Comparison of ENCODE assay signal across 33 cellular contexts in genomic region chr2:81250270-81250669, GRCh38.
A peak's percentile ranks its signal among the peaks of the same experiment; 100 is the strongest.
DNase-seq lines count a peak whose midpoint lies in the region; ATAC-seq, FAIRE-seq and TF ChIP-seq lines count a peak whose summit lies in the region.
"Had no signal": no experiment of that assay in that cellular context is flagged by ENCODE, and none has a peak within 500 bp of the region (broad histone marks: within the 10 kb centered on the region; RNA-seq: fewer than 3 reads in every experiment).

No MANE protein-coding gene starts in this region.

- RAD21 ChIA-PET in GM12878 (lab: Charles Lee; ENCODE audit: unreplicated experiment), result interaction anchor here (1.3 kb wide), 1 partner anchor 11 kb away, joined by 3 read pairs; no protein-coding TSS in a partner anchor

- no peaks in the 10 kb centered on the region for H3K4me1 Mint-ChIP-seq in activated CD4-positive, alpha-beta memory T cell treated with anti-CD3 and anti-CD28 coated beads for 36 hours (ENCODE audit: low read depth)
- H3K4me1 Mint-ChIP-seq: brain; CD4-positive, alpha-beta memory T cell; mesothelial cell of epicardium; naive B cell had no signal

- TF ChIP-seq RAD21 in GM12878 (IDR thresholded peaks at IDR 0.05; ENCODE audit: insufficient read depth, low read depth, low read length), result no peak

- SMC1A ChIA-PET in GM12878 (lab: Charles Lee; ENCODE audit: uncharacterized antibody, unreplicated experiment), result interaction anchor here (0.5 to 0.8 kb wide), 2 partner anchors 11 to 266 kb away, joined by 3 read pairs; no protein-coding TSS in a partner anchor

- no peaks in the 10 kb centered on the region for H4K20me1 ChIP-seq in GM12878 (ENCODE audit: control insufficient read depth, insufficient read depth)

- no peaks in the 10 kb centered on the region for H3K36me3 ChIP-seq in GM12878 (ENCODE audit: control insufficient read depth in 2 of 2, insufficient read depth in 2 of 2, low read length in 1 of 2)
- H3K36me3 ChIP-seq: adrenal gland, thoracic aorta, uterus had no signal

- H3K9me3 ChIP-seq in GM12878 (replicated peaks; ENCODE audit: control insufficient read depth, insufficient read depth, low read length), result no peaks in the 10 kb centered on the region
- H3K9me3 ChIP-seq: adrenal gland, psoas muscle, thoracic aorta had no signal

- no peaks in the 10 kb centered on the region for H3K27me3 ChIP-seq in GM12878 (replicated peaks in 1 of 2; ENCODE audit: control insufficient read depth in 2 of 2, insufficient read depth in 2 of 2, low read length in 1 of 2)
- H3K27me3 ChIP-seq: adrenal gland, dorsolateral prefrontal cortex, uterus had no signal

- H3K4me3 ChIP-seq in GM12878, result no peak overlapping the region
- H3K4me3 ChIP-seq: adrenal gland, dorsolateral prefrontal cortex, psoas muscle, thoracic aorta, uterus had no signal

- peaks cover 33% of the 10 kb centered on the region for H3K9me3 Mint-ChIP-seq in activated CD4-positive, alpha-beta memory T cell treated with anti-CD3 and anti-CD28 coated beads for 36 hours
- H3K9me3 Mint-ChIP-seq: brain had no signal

- DNase-seq in ELR (ENCODE audit: low read depth), result peak; percentile 25
- DNase-seq in GM12878 (ENCODE audit: low read depth, low spot score), result peak; percentile 20
- DNase-seq in Kasumi-1 (lab: John Stamatoyannopoulos, UW), result no peak
- DNase-seq in NCI-H510A (lab: John Stamatoyannopoulos, UW), result no peak
- DNase-seq in globus pallidus (ENCODE audit: low spot score), result no peak
- no peak for DNase-seq in activated CD4-positive, alpha-beta memory T cell treated with anti-CD3 and anti-CD28 coated beads for 36 hours
- DNase-seq: activated CD4-positive, alpha-beta T cell treated with anti-CD3 and anti-CD28 coated beads for 48 hours; activated naive CD4-positive, alpha-beta T cell; activated T-cell treated with anti-CD3 and anti-CD28 coated beads, Interleukin-2, amount 50 U/mL, for 4 hours; adrenal gland; CD4-positive, alpha-beta memory T cell; dorsolateral prefrontal cortex; glutamatergic neuron; GOT3; naive B cell; NCI-H146; NCI-H2107; NCI-H446; nucleus accumbens; psoas muscle; SHP77; stimulated activated naive CD8-positive, alpha-beta T cell treated with anti-CD3 and anti-CD28 coated beads, Interleukin-15, Interleukin-2, amounts not matched to agents 100 U/mL and 50 U/mL, for 24 hours; T-helper 9 cell; uterus had no signal

- no peak overlapping the region for H3K4me2 ChIP-seq in GM12878 (ENCODE audit: control insufficient read depth, insufficient read depth)

- H3K27me3 Mint-ChIP-seq in activated CD4-positive, alpha-beta memory T cell treated with anti-CD3 and anti-CD28 coated beads for 36 hours, result no peaks in the 10 kb centered on the region
- H3K27me3 Mint-ChIP-seq: brain; CD4-positive, alpha-beta memory T cell; naive B cell had no signal

- no peak overlapping the region for H2AFZ ChIP-seq in GM12878 (ENCODE audit: control insufficient read depth, low read depth, low read length)

- peak; percentile 78 to 92; a peak in 3 of 4 replicates for TF ChIP-seq EP300 in GM12878 (IDR thresholded peaks at IDR 0.05; ENCODE audit: borderline replicate concordance in 1 of 2, control insufficient read depth in 1 of 2, low read depth in 2 of 2, low read length in 2 of 2)

- WGBS in GM12878 (ENCODE audit: insufficient coverage, insufficient replicate concordance, low lambda C conversion rate, missing lambda C conversion rate), result 15% methylated on average over 3 of the region's 3 CpGs

- no peaks in the 10 kb centered on the region for H3K36me3 Mint-ChIP-seq in activated CD4-positive, alpha-beta memory T cell treated with anti-CD3 and anti-CD28 coated beads for 36 hours
- H3K36me3 Mint-ChIP-seq: brain; CD4-positive, alpha-beta memory T cell; mesothelial cell of epicardium; naive B cell had no signal

- H3K4me3 Mint-ChIP-seq in activated CD4-positive, alpha-beta memory T cell treated with anti-CD3 and anti-CD28 coated beads for 36 hours, result no peak overlapping the region
- H3K4me3 Mint-ChIP-seq: activated T-cell treated with anti-CD3 and anti-CD28 coated beads, Interleukin-2, amount 50 U/mL, for 4 hours; brain; CD4-positive, alpha-beta memory T cell; mesothelial cell of epicardium; naive B cell had no signal

- POLR2A ChIA-PET in GM12878 (lab: Charles Lee), result no interaction called here
- POLR2A ChIA-PET in activated CD4-positive, alpha-beta memory T cell treated with anti-CD3 and anti-CD28 coated beads for 36 hours (lab: Charles Lee), result no interaction called here

- H3K4me1 ChIP-seq in GM12878 (ENCODE audit: control insufficient read depth, insufficient read depth, low read length), result no peaks in the 10 kb centered on the region
- H3K4me1 ChIP-seq: adrenal gland, psoas muscle, uterus had no signal

- H3K27ac Mint-ChIP-seq in activated CD4-positive, alpha-beta memory T cell treated with anti-CD3 and anti-CD28 coated beads for 36 hours, result no peak overlapping the region
- H3K27ac Mint-ChIP-seq: brain; CD4-positive, alpha-beta memory T cell; mesothelial cell of epicardium; naive B cell had no signal

- no peaks in the 10 kb centered on the region for H3K79me2 ChIP-seq in GM12878 (ENCODE audit: control insufficient read depth, insufficient read depth, low read length)

- H3K27ac ChIP-seq in GM12878 (ENCODE audit: control insufficient read depth, insufficient read depth), result no peak overlapping the region
- H3K27ac ChIP-seq: adrenal gland, dorsolateral prefrontal cortex, psoas muscle, thoracic aorta, uterus, VCaP had no signal

- TF ChIP-seq POLR2A in GM12878 (IDR thresholded peaks at IDR 0.05; ENCODE audit: low read depth, low read length), result no peak

- H3K9ac ChIP-seq in GM12878 (ENCODE audit: control insufficient read depth, insufficient read depth, low read length), result no peak overlapping the region

- FAIRE-seq in GM12878 (lab: Jason Lieb, UNC), result no peak
- FAIRE-seq: A204.1, endothelial cell of umbilical vein, keratinocyte had no signal

- in situ Hi-C loops in GM12878 (cut with MboI), result no loop called here

- no peak for TF ChIP-seq CTCF in GM12878 (IDR thresholded peaks at IDR 0.05 in 2 of 3, conservative IDR thresholded peaks at IDR 0.05 in 1 of 3; ENCODE audit: control insufficient read depth in 2 of 3, extremely low read depth in 1 of 3, insufficient read depth in 1 of 3, low read depth in 3 of 3, low read length in 3 of 3)

- BruUV-seq in GM12878 (replicated peaks; lab: Mats Ljungman, UMichigan), result no TSS peak

- intact Hi-C loops in GM12878 (cut with micrococcal nuclease; ENCODE audit: unreplicated experiment), result no loop called here
- intact Hi-C loops in activated CD4-positive, alpha-beta memory T cell treated with anti-CD3 and anti-CD28 coated beads for 36 hours (cut with micrococcal nuclease), result no loop called here

- ATAC-seq in GM19463 (IDR thresholded peaks at IDR 0.05; ENCODE audit: unreplicated experiment), result peak; percentile 75
- peak; percentile 73 for ATAC-seq in HG03066 (IDR thresholded peaks at IDR 0.05; ENCODE audit: low read depth, unreplicated experiment)
- peak; percentile 93 for ATAC-seq in GM12878
- ATAC-seq: activated T-cell treated with anti-CD3 and anti-CD28 coated beads, Interleukin-2, amount 50 U/mL, for 4 hours; psoas muscle; stimulated activated naive CD8-positive, alpha-beta T cell treated with anti-CD3 and anti-CD28 coated beads, Interleukin-15, Interleukin-2, amounts not matched to agents 100 U/mL and 50 U/mL, for 24 hours had no signal

- CTCF ChIA-PET in GM12878 (lab: Yijun Ruan, JAX), result no interaction called here
- CTCF ChIA-PET in activated CD4-positive, alpha-beta memory T cell treated with anti-CD3 and anti-CD28 coated beads for 36 hours (lab: Charles Lee), result no interaction called here

TF ChIP-seq in GM12878, 131 proteins besides CTCF, POLR2A, EP300 and RAD21 (continues in another document):
- TF ChIP-seq NBN (IDR thresholded peaks at IDR 0.05) (peak; percentile 79), NR2F1 (conservative IDR thresholded peaks at IDR 0.05) (peak; percentile 93), LARP7 (IDR thresholded peaks at IDR 0.05) (no peak), ATF7 (IDR thresholded peaks at IDR 0.05; ENCODE audit: low read depth) (peak; percentile 83), JUND (IDR thresholded peaks at IDR 0.05; ENCODE audit: low read depth, low read length) (peak; percentile 80)
- TF ChIP-seq, protein P1, sequence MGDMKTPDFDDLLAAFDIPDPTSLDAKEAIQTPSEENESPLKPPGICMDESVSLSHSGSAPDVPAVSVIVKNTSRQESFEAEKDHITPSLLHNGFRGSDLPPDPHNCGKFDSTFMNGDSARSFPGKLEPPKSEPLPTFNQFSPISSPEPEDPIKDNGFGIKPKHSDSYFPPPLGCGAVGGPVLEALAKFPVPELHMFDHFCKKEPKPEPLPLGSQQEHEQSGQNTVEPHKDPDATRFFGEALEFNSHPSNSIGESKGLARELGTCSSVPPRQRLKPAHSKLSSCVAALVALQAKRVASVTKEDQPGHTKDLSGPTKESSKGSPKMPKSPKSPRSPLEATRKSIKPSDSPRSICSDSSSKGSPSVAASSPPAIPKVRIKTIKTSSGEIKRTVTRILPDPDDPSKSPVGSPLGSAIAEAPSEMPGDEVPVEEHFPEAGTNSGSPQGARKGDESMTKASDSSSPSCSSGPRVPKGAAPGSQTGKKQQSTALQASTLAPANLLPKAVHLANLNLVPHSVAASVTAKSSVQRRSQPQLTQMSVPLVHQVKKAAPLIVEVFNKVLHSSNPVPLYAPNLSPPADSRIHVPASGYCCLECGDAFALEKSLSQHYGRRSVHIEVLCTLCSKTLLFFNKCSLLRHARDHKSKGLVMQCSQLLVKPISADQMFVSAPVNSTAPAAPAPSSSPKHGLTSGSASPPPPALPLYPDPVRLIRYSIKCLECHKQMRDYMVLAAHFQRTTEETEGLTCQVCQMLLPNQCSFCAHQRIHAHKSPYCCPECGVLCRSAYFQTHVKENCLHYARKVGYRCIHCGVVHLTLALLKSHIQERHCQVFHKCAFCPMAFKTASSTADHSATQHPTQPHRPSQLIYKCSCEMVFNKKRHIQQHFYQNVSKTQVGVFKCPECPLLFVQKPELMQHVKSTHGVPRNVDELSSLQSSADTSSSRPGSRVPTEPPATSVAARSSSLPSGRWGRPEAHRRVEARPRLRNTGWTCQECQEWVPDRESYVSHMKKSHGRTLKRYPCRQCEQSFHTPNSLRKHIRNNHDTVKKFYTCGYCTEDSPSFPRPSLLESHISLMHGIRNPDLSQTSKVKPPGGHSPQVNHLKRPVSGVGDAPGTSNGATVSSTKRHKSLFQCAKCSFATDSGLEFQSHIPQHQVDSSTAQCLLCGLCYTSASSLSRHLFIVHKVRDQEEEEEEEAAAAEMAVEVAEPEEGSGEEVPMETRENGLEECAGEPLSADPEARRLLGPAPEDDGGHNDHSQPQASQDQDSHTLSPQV (IDR thresholded peaks at IDR 0.05), result no peak

Comparison
In these comparisons a context has a peak if more than half of its experiments do, and no peak if none do; other contexts are left out.
1. DNase-seq: peak in ELR (single experiment) and GM12878 (single experiment); none in Kasumi-1 (0 of 2), NCI-H510A (single experiment), globus pallidus (single experiment) and activated CD4-positive, alpha-beta memory T cell treated with anti-CD3 and anti-CD28 coated beads for 36 hours (single experiment).
2. Peak in every context shown above with its lines, with median percentiles within 50 percentile points of each other: ATAC-seq.